In genomic region chr7:67364441-67365017, GRCh38 we compare ENCODE assay signal across 17 cellular contexts.
A peak's percentile ranks its signal among the peaks of the same experiment; 100 is the strongest.
DNase-seq lines count a peak whose midpoint lies in the region; ATAC-seq and TF ChIP-seq lines count a peak whose summit lies in the region.
"Had no signal": no experiment of that assay in that cellular context is flagged by ENCODE, and none has a peak within 500 bp of the region (broad histone marks: within the 10 kb centered on the region; RNA-seq: fewer than 3 reads in every experiment).

No MANE protein-coding gene starts in this region.

- H3K27me3 ChIP-seq in right cardiac atrium (ENCODE audit: control insufficient read depth, insufficient read depth) (no peaks in the 10 kb centered on the region), testis (no peaks in the 10 kb centered on the region)

- WGBS in right cardiac atrium = 65% methylated on average over 60 of the region's 60 CpGs
- 61 to 72% methylated on average over 10 to 59 of the region's 60 CpGs for WGBS in testis, 2 donors

- H3K36me3 Mint-ChIP-seq in WTC11 = peaks cover 11% of the 10 kb centered on the region
- H3K36me3 Mint-ChIP-seq: activated naive CD4-positive, alpha-beta T cell treated with anti-CD3 and anti-CD28 coated beads, Interleukin-2, amount 10 ng/mL, durations not matched to agents 7 days and 5 days had no signal

- H3K9me3 Mint-ChIP-seq in WTC11 = peaks cover 21% of the 10 kb centered on the region
- H3K9me3 Mint-ChIP-seq: activated naive CD4-positive, alpha-beta T cell treated with anti-CD3 and anti-CD28 coated beads, Interleukin-2, amount 10 ng/mL, durations not matched to agents 7 days and 5 days had no signal

- H3K27ac Mint-ChIP-seq in WTC11 = no peak overlapping the region
- H3K27ac Mint-ChIP-seq: activated naive CD4-positive, alpha-beta T cell treated with anti-CD3 and anti-CD28 coated beads, Interleukin-2, amount 10 ng/mL, durations not matched to agents 7 days and 5 days; activated T-cell treated with anti-CD3 and anti-CD28 coated beads, Interleukin-2, amount 50 U/mL, for 72 hours; T-cell had no signal

- H3K4me3 ChIP-seq in right cardiac atrium (ENCODE audit: low read length) (no peak overlapping the region), testis (peak overlapping the region; percentile 53 to 57)
- H3K4me3 ChIP-seq: lung had no signal

- H3K4me1 ChIP-seq in right cardiac atrium (ENCODE audit: control insufficient read depth, insufficient read depth, low read length) = no peaks in the 10 kb centered on the region
- H3K4me1 ChIP-seq in testis = no peaks in the 10 kb centered on the region

- peaks cover 8% of the 10 kb centered on the region for H3K4me1 Mint-ChIP-seq in WTC11
- H3K4me1 Mint-ChIP-seq: activated naive CD4-positive, alpha-beta T cell treated with anti-CD3 and anti-CD28 coated beads, Interleukin-2, amount 10 ng/mL, durations not matched to agents 7 days and 5 days; T-cell had no signal

- H3K9me3 ChIP-seq in right cardiac atrium (ENCODE audit: control insufficient read depth, low read length) (no peaks in the 10 kb centered on the region), testis (no peaks in the 10 kb centered on the region)

- POLR2A ChIA-PET in WTC11 (lab: Charles Lee) = interaction anchor here (1.4 kb wide), 1 partner anchor 62 kb away, joined by 4 read pairs; no protein-coding TSS in a partner anchor

- DNase-seq in NCI-H510A (lab: John Stamatoyannopoulos, UW) (peak; percentile 8), NCI-H510A treated with DMSO at 0.1 percent for 48 hours (lab: John Stamatoyannopoulos, UW) (no peak), WTC11 (ENCODE audit: low spot score) (peak; percentile 44), right cardiac atrium (peak in 2 of 3 donors; percentile 53 to 69), testis (peak; percentile 17)
- DNase-seq: activated naive CD4-positive, alpha-beta T cell treated with anti-CD3 and anti-CD28 coated beads, Interleukin-2, amount 10 ng/mL, durations not matched to agents 7 days and 5 days; activated T-cell treated with anti-CD3 and anti-CD28 coated beads, Interleukin-2, amount 50 U/mL, for 72 hours; dermis blood vessel endothelial cell; DND-41; NCI-H748 treated with DMSO at 0.1 percent for 48 hours; OCI-M1; SHP77 treated with DMSO at 0.1 percent for 48 hours; T-cell had no signal

- peak overlapping the region; percentile 41 for H3K4me3 Mint-ChIP-seq in WTC11
- H3K4me3 Mint-ChIP-seq: activated naive CD4-positive, alpha-beta T cell treated with anti-CD3 and anti-CD28 coated beads, Interleukin-2, amount 10 ng/mL, durations not matched to agents 7 days and 5 days; activated T-cell treated with anti-CD3 and anti-CD28 coated beads, Interleukin-2, amount 50 U/mL, for 72 hours; T-cell had no signal

- no peak for TF ChIP-seq POLR2A in testis (IDR thresholded peaks at IDR 0.05)

- ATAC-seq in WTC11 = peak; percentile 77
- ATAC-seq in right cardiac atrium = peak; percentile 37 to 49
- no peak for ATAC-seq in HG02759 (IDR thresholded peaks at IDR 0.05; ENCODE audit: unreplicated experiment)
- ATAC-seq in GM21515 (IDR thresholded peaks at IDR 0.05; ENCODE audit: unreplicated experiment) = no peak
- no peak for ATAC-seq in HG03469 (IDR thresholded peaks at IDR 0.05; ENCODE audit: unreplicated experiment)
- ATAC-seq: activated T-cell treated with anti-CD3 and anti-CD28 coated beads, Interleukin-2, amount 50 U/mL, for 72 hours; T-cell had no signal

- CTCF ChIA-PET in WTC11 (lab: Charles Lee) = interaction anchor here (0.6 to 1.5 kb wide), 4 partner anchors 14 to 810 kb away, joined by 3 to 7 read pairs (median 4); no protein-coding TSS in a partner anchor

- TF ChIP-seq CTCF in WTC11 (IDR thresholded peaks at IDR 0.05) (no peak), testis (IDR thresholded peaks at IDR 0.05) (no peak)

- intact Hi-C loops in right cardiac atrium (cut with DNase I) (no loop called here), testis (cut with DNase I; ENCODE audit: low total_unique reads) (no loop called here)

- peaks cover 25% of the 10 kb centered on the region for H3K27me3 Mint-ChIP-seq in WTC11 (ENCODE audit: low read depth)

- no peak overlapping the region for H3K27ac ChIP-seq in right cardiac atrium (ENCODE audit: low read length)
- no peak overlapping the region for H3K27ac ChIP-seq in testis

- no peaks in the 10 kb centered on the region for H3K36me3 ChIP-seq in testis (ENCODE audit: low read depth, missing control alignments)

TF ChIP-seq in WTC11, 78 proteins besides CTCF, POLR2A, EP300 and RAD21:
- TF ChIP-seq NFE2L1 (CRISPR knock-in tag; IDR thresholded peaks at IDR 0.05) (no peak), USF1 (CRISPR knock-in tag; IDR thresholded peaks at IDR 0.05) (no peak), ZNF671 (CRISPR knock-in tag; IDR thresholded peaks at IDR 0.05) (no peak), CREB1 (CRISPR knock-in tag; IDR thresholded peaks at IDR 0.05) (no peak), PREB (CRISPR knock-in tag; IDR thresholded peaks at IDR 0.05; ENCODE audit: borderline replicate concordance) (no peak), NFYB (CRISPR knock-in tag; conservative IDR thresholded peaks at IDR 0.05; ENCODE audit: low read depth) (0 out of 2 replicates have a peak, but pooled peaks have one; percentile 2), MXD4 (CRISPR knock-in tag; IDR thresholded peaks at IDR 0.05; ENCODE audit: borderline replicate concordance) (no peak), FOXP1 (CRISPR knock-in tag; IDR thresholded peaks at IDR 0.05; ENCODE audit: borderline replicate concordance) (no peak), ZSCAN18 (CRISPR knock-in tag; IDR thresholded peaks at IDR 0.05) (no peak), KAT7 (CRISPR knock-in tag; IDR thresholded peaks at IDR 0.05; ENCODE audit: borderline replicate concordance) (no peak), MAX (CRISPR knock-in tag; IDR thresholded peaks at IDR 0.05) (peak; percentile 60; the same call in 1 of the 2 replicates), SMAD3 (CRISPR knock-in tag; IDR thresholded peaks at IDR 0.05; ENCODE audit: borderline replicate concordance) (no peak), ZNF425 (CRISPR knock-in tag; conservative IDR thresholded peaks at IDR 0.05) (no peak), ZNF317 (CRISPR knock-in tag; IDR thresholded peaks at IDR 0.05; ENCODE audit: borderline replicate concordance, low read depth) (no peak), ATF3 (CRISPR knock-in tag; conservative IDR thresholded peaks at IDR 0.05) (no peak), TP53 (CRISPR knock-in tag; IDR thresholded peaks at IDR 0.05) (no peak), GTF2I (CRISPR knock-in tag; conservative IDR thresholded peaks at IDR 0.05) (no peak)

Comparison
In these comparisons a context has a peak if more than half of its experiments do, and no peak if none do; other contexts are left out.
1. ATAC-seq: peak in WTC11 (single experiment) and right cardiac atrium (2 of 2); none in HG02759 (single experiment), GM21515 (single experiment) and HG03469 (single experiment).